In genomic region chr16:4736546-4736945, GRCh38 we compare ENCODE assay signal across 1 cellular context.
TF ChIP-seq lines count a peak whose summit lies in the region.

No MANE protein-coding gene starts in this region.

TF ChIP-seq in WTC11, 78 proteins besides CTCF, POLR2A, EP300 and RAD21:
- TF ChIP-seq ATF3 (CRISPR knock-in tag; conservative IDR thresholded peaks at IDR 0.05) (no peak), ZNF425 (CRISPR knock-in tag; conservative IDR thresholded peaks at IDR 0.05) (no peak), NFATC4 (CRISPR knock-in tag; IDR thresholded peaks at IDR 0.05) (no peak), AR (CRISPR knock-in tag; IDR thresholded peaks at IDR 0.05) (no peak)
